In genomic region chr21:34078915-34079314, GRCh38 we compare ENCODE assay signal across 11 cellular contexts. TPM values are rescaled to one million over a fixed set of nuclear protein-coding genes. Genes with fewer than 3 reads are reported as not detected.
DNase-seq lines count a peak whose midpoint lies in the region; ATAC-seq and TF ChIP-seq lines count a peak whose summit lies in the region.
"Had no signal": no experiment of that assay in that cellular context is flagged by ENCODE, and none has a peak within 500 bp of the region (broad histone marks: within the 10 kb centered on the region; RNA-seq: fewer than 3 reads in every experiment).

No MANE protein-coding gene starts in this region.

- peak overlapping the region; percentile 2 for H3K4me2 ChIP-seq in neural progenitor cell

- peak in 1 of 2 donors; percentile 24 for DNase-seq in activated T-cell treated with anti-CD3 and anti-CD28 coated beads, Interleukin-2, amount 50 U/mL, for 72 hours
- no peak for DNase-seq in activated T-cell treated with anti-CD3 and anti-CD28 coated beads, Interleukin-2, amount 50 U/mL, for 1 hour
- peak; percentile 37 for DNase-seq in T-helper 2 cell treated with Interferon-gamma antibody and Interleukin-4, amounts not matched to agents 5 μg/mL and 100 μg/mL, for 36 hours (ENCODE audit: low spot score)
- DNase-seq in central memory CD8-positive, alpha-beta T cell (ENCODE audit: low spot score in 2 of 2), result no peak
- DNase-seq in neural progenitor cell (ENCODE audit: low spot score) (no peak), NCI-H2171 treated with DMSO at 0.1 percent for 48 hours (lab: John Stamatoyannopoulos, UW) (no peak)
- DNase-seq: DMS53; NCI-H1105 treated with DMSO at 0.1 percent for 48 hours; stimulated activated CD4-positive, alpha-beta T cell treated with anti-CD3 and anti-CD28 coated beads, Interleukin-4, amount 100 ng/mL, for 1 hour had no signal

- peaks cover 100% of the 10 kb centered on the region for H3K79me2 ChIP-seq in neural progenitor cell (ENCODE audit: low read depth)

- peak overlapping the region; percentile 63 to 80 for H3K4me3 Mint-ChIP-seq in activated T-cell treated with anti-CD3 and anti-CD28 coated beads, Interleukin-2, amount 50 U/mL, for 72 hours
- H3K4me3 Mint-ChIP-seq in T-helper 2 cell treated with Interferon-gamma antibody and Interleukin-4, amounts not matched to agents 5 μg/mL and 100 μg/mL, for 36 hours, result peak overlapping the region; percentile 74
- H3K4me3 Mint-ChIP-seq in central memory CD8-positive, alpha-beta T cell, result peak overlapping the region; percentile 41
- no peak overlapping the region for H3K4me3 Mint-ChIP-seq in neural progenitor cell

- H3K9ac ChIP-seq in neural progenitor cell, result no peak overlapping the region

- no peaks in the 10 kb centered on the region for H3K27me3 ChIP-seq in neural progenitor cell

- peaks cover 13% of the 10 kb centered on the region for H3K36me3 ChIP-seq in neural progenitor cell

- H3K4me1 Mint-ChIP-seq in activated T-cell treated with anti-CD3 and anti-CD28 coated beads, Interleukin-2, amount 50 U/mL, for 72 hours (ENCODE audit: low read depth), result peaks cover 90% of the 10 kb centered on the region
- H3K4me1 Mint-ChIP-seq in T-helper 2 cell treated with Interferon-gamma antibody and Interleukin-4, amounts not matched to agents 5 μg/mL and 100 μg/mL, for 36 hours (ENCODE audit: low read depth), result peaks cover 87% of the 10 kb centered on the region
- H3K4me1 Mint-ChIP-seq in central memory CD8-positive, alpha-beta T cell, result peaks cover 96% of the 10 kb centered on the region
- peaks cover 44% of the 10 kb centered on the region for H3K4me1 Mint-ChIP-seq in neural progenitor cell

- peaks cover 98% of the 10 kb centered on the region for H4K20me1 ChIP-seq in neural progenitor cell (ENCODE audit: low read depth)

- peaks cover 20 to 61% of the 10 kb centered on the region in 2 donors for H3K36me3 Mint-ChIP-seq in activated T-cell treated with anti-CD3 and anti-CD28 coated beads, Interleukin-2, amount 50 U/mL, for 72 hours (ENCODE audit: insufficient read depth in 2 of 2)
- peaks cover 84% of the 10 kb centered on the region for H3K36me3 Mint-ChIP-seq in T-helper 2 cell treated with Interferon-gamma antibody and Interleukin-4, amounts not matched to agents 5 μg/mL and 100 μg/mL, for 36 hours (ENCODE audit: low read depth)
- H3K36me3 Mint-ChIP-seq in central memory CD8-positive, alpha-beta T cell (ENCODE audit: insufficient read depth), result peaks cover 25% of the 10 kb centered on the region
- peaks cover 88% of the 10 kb centered on the region for H3K36me3 Mint-ChIP-seq in neural progenitor cell

- no peak for ATAC-seq in activated T-cell treated with anti-CD3 and anti-CD28 coated beads, Interleukin-2, amount 50 U/mL, for 72 hours (replicated peaks in 1 of 2)
- ATAC-seq in central memory CD8-positive, alpha-beta T cell (replicated peaks; ENCODE audit: extremely low read depth, poor library complexity, severe bottlenecking), result peak; percentile 31
- ATAC-seq in esophagus mucosa (no peak), GM19023 (IDR thresholded peaks at IDR 0.05; ENCODE audit: unreplicated experiment) (no peak)

- no peak overlapping the region for H2AFZ ChIP-seq in neural progenitor cell (replicated peaks)

- H3F3A ChIP-seq in neural progenitor cell (ENCODE audit: low read depth), result peaks cover 10% of the 10 kb centered on the region

- H3K27ac ChIP-seq in neural progenitor cell, result no peak overlapping the region

- no peaks in the 10 kb centered on the region for H3K27me3 Mint-ChIP-seq in activated T-cell treated with anti-CD3 and anti-CD28 coated beads, Interleukin-2, amount 50 U/mL, for 72 hours (ENCODE audit: low read depth)
- H3K27me3 Mint-ChIP-seq in T-helper 2 cell treated with Interferon-gamma antibody and Interleukin-4, amounts not matched to agents 5 μg/mL and 100 μg/mL, for 36 hours (ENCODE audit: low read depth), result no peaks in the 10 kb centered on the region
- no peaks in the 10 kb centered on the region for H3K27me3 Mint-ChIP-seq in central memory CD8-positive, alpha-beta T cell
- peaks cover 4% of the 10 kb centered on the region for H3K27me3 Mint-ChIP-seq in neural progenitor cell (ENCODE audit: insufficient read depth, low read depth)

- H3K9me3 ChIP-seq in neural progenitor cell (ENCODE audit: low read depth), result no peaks in the 10 kb centered on the region

- TF ChIP-seq CTCF in neural progenitor cell (IDR thresholded peaks at IDR 0.05), result no peak

- peak overlapping the region; percentile 89 for H3K27ac Mint-ChIP-seq in activated T-cell treated with anti-CD3 and anti-CD28 coated beads, Interleukin-2, amount 50 U/mL, for 72 hours
- H3K27ac Mint-ChIP-seq in T-helper 2 cell treated with Interferon-gamma antibody and Interleukin-4, amounts not matched to agents 5 μg/mL and 100 μg/mL, for 36 hours, result peak overlapping the region; percentile 68
- H3K27ac Mint-ChIP-seq in central memory CD8-positive, alpha-beta T cell (ENCODE audit: low read depth), result peak overlapping the region; percentile 56
- no peak overlapping the region for H3K27ac Mint-ChIP-seq in neural progenitor cell

- no peaks in the 10 kb centered on the region for H3K9me3 Mint-ChIP-seq in activated T-cell treated with anti-CD3 and anti-CD28 coated beads, Interleukin-2, amount 50 U/mL, for 72 hours
- H3K9me3 Mint-ChIP-seq in T-helper 2 cell treated with Interferon-gamma antibody and Interleukin-4, amounts not matched to agents 5 μg/mL and 100 μg/mL, for 36 hours, result no peaks in the 10 kb centered on the region
- no peaks in the 10 kb centered on the region for H3K9me3 Mint-ChIP-seq in central memory CD8-positive, alpha-beta T cell
- peaks cover 19% of the 10 kb centered on the region for H3K9me3 Mint-ChIP-seq in neural progenitor cell

- no peak overlapping the region for H3K4me3 ChIP-seq in neural progenitor cell

- H3K4me1 ChIP-seq in neural progenitor cell, result peaks cover 74% of the 10 kb centered on the region

RNA-seq across cellular contexts. Expression of gene MRPS6, which starts 5.5 kb away (rescaled TPM):
- 100 to 1,000 TPM; 154 to 193 TPM for total RNA-seq in activated T-cell treated with anti-CD3 and anti-CD28 coated beads, Interleukin-2, amount 50 U/mL, for 72 hours
- total RNA-seq in neural progenitor cell (ENCODE audit: low replicate concordance), result 67.5 and 108 TPM in 2 replicates
- 31.0 TPM for total RNA-seq in esophagus mucosa

RNA-seq across cellular contexts. Expression of gene SLC5A3, which starts 5.5 kb away (rescaled TPM):
- total RNA-seq in activated T-cell treated with anti-CD3 and anti-CD28 coated beads, Interleukin-2, amount 50 U/mL, for 72 hours, result 10 to 100 TPM; 37.6 to 39.8 TPM
- 31.8 and 44.3 TPM in 2 replicates for total RNA-seq in neural progenitor cell (ENCODE audit: low replicate concordance)
- 5.6 TPM for total RNA-seq in esophagus mucosa
